8 cellular contexts compared by ENCODE assay signal in genomic region chr20:5844063-5844681, GRCh38.
DNase-seq lines count a peak whose midpoint lies in the region; ATAC-seq and TF ChIP-seq lines count a peak whose summit lies in the region.

No MANE protein-coding gene starts in this region.

- peak overlapping the region; percentile 18 to 77 (median 72) for H3K4me3 Mint-ChIP-seq in CD4-positive, alpha-beta memory T cell
- H3K4me3 Mint-ChIP-seq in activated naive CD8-positive, alpha-beta T cell, result peak overlapping the region; percentile 48

- peak overlapping the region; percentile 88 to 98 (median 93) for H3K27ac Mint-ChIP-seq in CD4-positive, alpha-beta memory T cell
- peak overlapping the region; percentile 90 for H3K27ac Mint-ChIP-seq in activated naive CD8-positive, alpha-beta T cell

- no peaks in the 10 kb centered on the region for H3K36me3 ChIP-seq in CD4-positive, alpha-beta memory T cell (ENCODE audit: insufficient read depth, low read length)
- no peaks in the 10 kb centered on the region for H3K36me3 ChIP-seq in SJCRH30
- no peaks in the 10 kb centered on the region for H3K36me3 ChIP-seq in body of pancreas (replicated peaks in 1 of 2; ENCODE audit: insufficient read depth in 1 of 2, low read depth in 2 of 2)
- H3K36me3 ChIP-seq in upper lobe of left lung, result no peaks in the 10 kb centered on the region

- H3K4me3 ChIP-seq in CD4-positive, alpha-beta memory T cell (ENCODE audit: low read length in 2 of 2), result no peak overlapping the region
- H3K4me3 ChIP-seq in SJCRH30, result no peak overlapping the region
- H3K4me3 ChIP-seq in body of pancreas, result no peak overlapping the region
- H3K4me3 ChIP-seq in upper lobe of left lung, result no peak overlapping the region

- CTCF ChIA-PET in CD4-positive, alpha-beta memory T cell (lab: Charles Lee; ENCODE audit: partially characterized antibody), result no interaction called here

- no peaks in the 10 kb centered on the region for H3K27me3 ChIP-seq in CD4-positive, alpha-beta memory T cell (ENCODE audit: insufficient read depth, low read length)
- H3K27me3 ChIP-seq in SJCRH30 (no peaks in the 10 kb centered on the region), body of pancreas (no peaks in the 10 kb centered on the region), upper lobe of left lung (no peaks in the 10 kb centered on the region)

- TF ChIP-seq EP300 in upper lobe of left lung (IDR thresholded peaks at IDR 0.05), result no peak

- POLR2A ChIA-PET in CD4-positive, alpha-beta memory T cell (lab: Charles Lee; ENCODE audit: partially characterized antibody), result interaction anchor here (0.7 to 4.1 kb wide), 4 partner anchors 9 to 56 kb away, joined by 3 to 15 read pairs (median 4); no protein-coding TSS in a partner anchor

- peaks cover 2 to 14% of the 10 kb centered on the region in 2 donors for H3K36me3 Mint-ChIP-seq in CD4-positive, alpha-beta memory T cell
- peaks cover 15% of the 10 kb centered on the region for H3K36me3 Mint-ChIP-seq in activated naive CD8-positive, alpha-beta T cell

- H3K9me3 ChIP-seq in CD4-positive, alpha-beta memory T cell (ENCODE audit: control insufficient read depth in 1 of 2, low read length in 2 of 2), result no peaks in the 10 kb centered on the region
- H3K9me3 ChIP-seq in SJCRH30 (replicated peaks) (no peaks in the 10 kb centered on the region; the same call in 1 of the 2 replicates), body of pancreas (no peaks in the 10 kb centered on the region), upper lobe of left lung (no peaks in the 10 kb centered on the region)

- peaks cover 67% of the 10 kb centered on the region for H3K4me1 ChIP-seq in CD4-positive, alpha-beta memory T cell (ENCODE audit: insufficient read depth, low read length)
- H3K4me1 ChIP-seq in SJCRH30 (peaks cover 35% of the 10 kb centered on the region), body of pancreas (peaks cover 17% of the 10 kb centered on the region), upper lobe of left lung (peaks cover 0 to 12% (median 7%) of the 10 kb centered on the region in 4 donors)

- 87 to 91% methylated on average over 2 of the region's 2 CpGs for WGBS in body of pancreas, 2 donors
- 87 to 88% methylated on average over 2 of the region's 2 CpGs for WGBS in upper lobe of left lung, 2 donors

- no peak for TF ChIP-seq CTCF in body of pancreas (IDR thresholded peaks at IDR 0.05)
- TF ChIP-seq CTCF in upper lobe of left lung (IDR thresholded peaks at IDR 0.05), result no peak

- no peaks in the 10 kb centered on the region for H3K27me3 Mint-ChIP-seq in CD4-positive, alpha-beta memory T cell
- H3K27me3 Mint-ChIP-seq in activated naive CD8-positive, alpha-beta T cell, result no peaks in the 10 kb centered on the region

- peaks cover 0 to 1% (median 0%) of the 10 kb centered on the region in 8 donors for H3K9me3 Mint-ChIP-seq in CD4-positive, alpha-beta memory T cell
- H3K9me3 Mint-ChIP-seq in activated naive CD8-positive, alpha-beta T cell (ENCODE audit: low read depth), result no peaks in the 10 kb centered on the region

- H3K27ac ChIP-seq in CD4-positive, alpha-beta memory T cell (ENCODE audit: low read depth, low read length), result peak overlapping the region; percentile 62
- no peak overlapping the region for H3K27ac ChIP-seq in SJCRH30
- no peak overlapping the region for H3K27ac ChIP-seq in body of pancreas
- H3K27ac ChIP-seq in upper lobe of left lung, result no peak overlapping the region

- no peak for TF ChIP-seq POLR2A in body of pancreas (IDR thresholded peaks at IDR 0.05)
- TF ChIP-seq POLR2A in upper lobe of left lung (IDR thresholded peaks at IDR 0.05), result no peak

- peak; percentile 82 for ATAC-seq in GM19395 (IDR thresholded peaks at IDR 0.05; ENCODE audit: unreplicated experiment)
- peak; percentile 90 for ATAC-seq in HG03432 (IDR thresholded peaks at IDR 0.05; ENCODE audit: unreplicated experiment)
- no peak for ATAC-seq in body of pancreas
- ATAC-seq in upper lobe of left lung (ENCODE audit: low FRiP score in 2 of 2), result no peak

- intact Hi-C loops in CD4-positive, alpha-beta memory T cell (cut with micrococcal nuclease), result loop anchor here (1.0 to 2.0 kb wide), 3 partner anchors 8 to 107 kb away; partner anchors contain the start of genes MCM8 and TRMT6
- intact Hi-C loops in body of pancreas (cut with DNase I), result no loop called here

- H3K4me1 Mint-ChIP-seq in CD4-positive, alpha-beta memory T cell, result peaks cover 53 to 69% (median 62%) of the 10 kb centered on the region in 4 donors
- peaks cover 52% of the 10 kb centered on the region for H3K4me1 Mint-ChIP-seq in activated naive CD8-positive, alpha-beta T cell (ENCODE audit: low read depth)

- peak; percentile 23 to 79 (median 40) for DNase-seq in CD4-positive, alpha-beta memory T cell
- DNase-seq in SJCRH30 (peak; percentile 74 to 84), body of pancreas (no peak), upper lobe of left lung (no peak)
- DNase-seq in stimulated activated CD4-positive, alpha-beta T cell treated with anti-CD3 and anti-CD28 coated beads, Interleukin-2, amount 100 ng/mL, for 4 hours (ENCODE audit: low read depth), result peak; percentile 38

Comparison
In these comparisons a context has a peak if more than half of its experiments do, and no peak if none do; other contexts are left out.
1. DNase-seq: peak in CD4-positive, alpha-beta memory T cell (5 of 5), SJCRH30 (2 of 2) and stimulated activated CD4-positive, alpha-beta T cell treated with anti-CD3 and anti-CD28 coated beads, Interleukin-2, amount 100 ng/mL, for 4 hours (single experiment); none in body of pancreas (0 of 4) and upper lobe of left lung (0 of 2).
2. ATAC-seq: peak in GM19395 (single experiment) and HG03432 (single experiment); none in body of pancreas (single experiment) and upper lobe of left lung (0 of 2).